ENCODE assay signal across 8 cellular contexts in the genomic region with DNA sequence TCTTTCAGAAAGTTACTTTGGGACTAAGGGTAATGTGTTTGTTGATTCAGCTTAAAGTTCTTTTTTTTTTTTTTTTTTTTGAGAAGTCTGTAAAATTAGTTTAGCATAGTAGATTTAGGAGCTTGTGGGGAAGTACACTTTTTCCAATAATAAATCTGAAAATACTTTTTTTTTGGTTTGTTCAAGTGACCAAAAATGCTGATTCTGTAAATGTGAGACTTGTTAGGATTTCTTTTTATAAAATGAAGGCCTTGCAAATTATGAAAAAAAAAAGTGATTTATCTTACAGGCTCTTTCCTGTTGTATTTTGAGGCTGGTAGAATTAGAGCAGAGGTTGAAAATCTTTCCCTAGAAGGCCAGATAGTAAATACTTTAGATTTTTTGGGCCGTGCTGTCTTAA.
"Had no signal": no experiment of that assay in that cellular context is flagged by ENCODE, and none has a peak within 500 bp of the region (broad histone marks: within the 10 kb centered on the region; RNA-seq: fewer than 3 reads in every experiment).

No MANE protein-coding gene starts in this region.

- FAIRE-seq: G401.6, GM12878, GM12891, GM12892, GM18507, GM19239 had no signal

- ATAC-seq: GM12878 had no signal

- H3K4me3 ChIP-seq: GM12878 had no signal

- DNase-seq: GDM1, GF-D8 had no signal
